In the genomic region with DNA sequence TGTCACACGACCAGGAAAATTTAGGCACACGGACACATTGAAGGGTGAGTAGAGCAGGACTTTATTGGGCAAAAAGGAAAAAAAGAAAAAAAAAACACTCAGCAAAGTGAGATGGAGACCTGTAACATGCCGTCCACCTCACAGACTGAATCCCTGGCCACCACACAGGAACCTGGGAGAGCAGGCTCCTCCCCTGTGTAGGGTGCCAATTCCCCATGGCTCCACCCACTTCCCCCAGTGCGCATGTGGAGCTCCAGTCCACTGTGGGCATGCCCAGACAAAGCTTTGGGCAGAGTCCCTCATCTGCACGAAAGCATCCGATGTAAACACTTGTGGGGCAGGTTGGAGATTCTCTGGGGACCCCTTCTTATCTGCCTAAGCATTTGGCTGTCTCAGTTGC, we compare ENCODE assay signal across 16 cellular contexts. TPM values are rescaled to one million over a fixed set of nuclear protein-coding genes. Genes with fewer than 3 reads are reported as not detected.
A peak's percentile ranks its signal among the peaks of the same experiment; 100 is the strongest.
DNase-seq lines count a peak whose midpoint lies in the region; ATAC-seq, FAIRE-seq and TF ChIP-seq lines count a peak whose summit lies in the region.
"Had no signal": no experiment of that assay in that cellular context is flagged by ENCODE, and none has a peak within 500 bp of the region (broad histone marks: within the 10 kb centered on the region; RNA-seq: fewer than 3 reads in every experiment).

No MANE protein-coding gene starts in this region.

- no peak overlapping the region for H3K27ac Mint-ChIP-seq in activated CD4-positive, alpha-beta T cell treated with anti-CD3 and anti-CD28 coated beads for 36 hours
- H3K27ac Mint-ChIP-seq in stimulated activated effector memory CD8-positive, alpha-beta T cell treated with anti-CD3 and anti-CD28 coated beads, Interleukin-12 subunit alpha, Interleukin-12 subunit beta, amount 100 ng/mL, for 72 hours, result no peak overlapping the region
- H3K27ac Mint-ChIP-seq: activated CD8-positive, alpha-beta T cell treated with anti-CD3 and anti-CD28 coated beads, Interleukin-2, amount 10 ng/mL, durations not matched to agents 7 days and 5 days; activated naive CD4-positive, alpha-beta T cell treated with anti-CD3 and anti-CD28 coated beads, Interleukin-2, amount 10 ng/mL, durations not matched to agents 7 days and 5 days; IgD-negative memory B cell had no signal

- SMC1A ChIA-PET in GM12878 (lab: Charles Lee; ENCODE audit: uncharacterized antibody, unreplicated experiment), result no interaction called here

- POLR2A ChIA-PET in activated CD4-positive, alpha-beta T cell treated with anti-CD3 and anti-CD28 coated beads for 36 hours (lab: Charles Lee), result no interaction called here
- POLR2A ChIA-PET in GM12878 (lab: Charles Lee), result no interaction called here

- no peaks in the 10 kb centered on the region for H3K27me3 ChIP-seq in GM12878 (replicated peaks in 1 of 2; ENCODE audit: control insufficient read depth in 2 of 2, insufficient read depth in 2 of 2, low read length in 1 of 2)
- no peaks in the 10 kb centered on the region for H3K27me3 ChIP-seq in thyroid gland
- H3K27me3 ChIP-seq: vagina had no signal

- H3K4me1 ChIP-seq in GM12878 (ENCODE audit: control insufficient read depth, insufficient read depth, low read length), result no peaks in the 10 kb centered on the region
- peaks cover 0 to 7% of the 10 kb centered on the region in 2 donors for H3K4me1 ChIP-seq in thyroid gland
- H3K4me1 ChIP-seq: vagina had no signal

- no peaks in the 10 kb centered on the region for H3K36me3 Mint-ChIP-seq in activated CD4-positive, alpha-beta T cell treated with anti-CD3 and anti-CD28 coated beads for 36 hours (ENCODE audit: low read depth)
- no peaks in the 10 kb centered on the region for H3K36me3 Mint-ChIP-seq in stimulated activated effector memory CD8-positive, alpha-beta T cell treated with anti-CD3 and anti-CD28 coated beads, Interleukin-12 subunit alpha, Interleukin-12 subunit beta, amount 100 ng/mL, for 72 hours
- H3K36me3 Mint-ChIP-seq: activated naive CD4-positive, alpha-beta T cell treated with anti-CD3 and anti-CD28 coated beads, Interleukin-2, amount 10 ng/mL, durations not matched to agents 7 days and 5 days; IgD-negative memory B cell had no signal

- no peaks in the 10 kb centered on the region for H3K4me1 Mint-ChIP-seq in activated CD4-positive, alpha-beta T cell treated with anti-CD3 and anti-CD28 coated beads for 36 hours
- no peaks in the 10 kb centered on the region for H3K4me1 Mint-ChIP-seq in stimulated activated effector memory CD8-positive, alpha-beta T cell treated with anti-CD3 and anti-CD28 coated beads, Interleukin-12 subunit alpha, Interleukin-12 subunit beta, amount 100 ng/mL, for 72 hours
- H3K4me1 Mint-ChIP-seq: activated naive CD4-positive, alpha-beta T cell treated with anti-CD3 and anti-CD28 coated beads, Interleukin-2, amount 10 ng/mL, durations not matched to agents 7 days and 5 days; IgD-negative memory B cell had no signal

- no peaks in the 10 kb centered on the region for H3K9me3 Mint-ChIP-seq in activated CD4-positive, alpha-beta T cell treated with anti-CD3 and anti-CD28 coated beads for 36 hours (ENCODE audit: low read depth)
- no peaks in the 10 kb centered on the region for H3K9me3 Mint-ChIP-seq in stimulated activated effector memory CD8-positive, alpha-beta T cell treated with anti-CD3 and anti-CD28 coated beads, Interleukin-12 subunit alpha, Interleukin-12 subunit beta, amount 100 ng/mL, for 72 hours
- H3K9me3 Mint-ChIP-seq: activated naive CD4-positive, alpha-beta T cell treated with anti-CD3 and anti-CD28 coated beads, Interleukin-2, amount 10 ng/mL, durations not matched to agents 7 days and 5 days; IgD-negative memory B cell had no signal

- no peak overlapping the region for H3K9ac ChIP-seq in GM12878 (ENCODE audit: control insufficient read depth, insufficient read depth, low read length)

- no peak for FAIRE-seq in GM12878 (lab: Jason Lieb, UNC)
- FAIRE-seq: frontal cortex, kidney had no signal

- no peak for TF ChIP-seq RAD21 in GM12878 (IDR thresholded peaks at IDR 0.05; ENCODE audit: insufficient read depth, low read depth, low read length)

- TF ChIP-seq CTCF in GM12878 (IDR thresholded peaks at IDR 0.05 in 2 of 3, conservative IDR thresholded peaks at IDR 0.05 in 1 of 3; ENCODE audit: control insufficient read depth in 2 of 3, extremely low read depth in 1 of 3, insufficient read depth in 1 of 3, low read depth in 3 of 3, low read length in 3 of 3), result no peak
- no peak for TF ChIP-seq CTCF in thyroid gland (IDR thresholded peaks at IDR 0.05)

- TF ChIP-seq POLR2A in GM12878 (IDR thresholded peaks at IDR 0.05; ENCODE audit: low read depth, low read length), result no peak
- TF ChIP-seq POLR2A in thyroid gland (IDR thresholded peaks at IDR 0.05), result no peak

- no peaks in the 10 kb centered on the region; the same call in 2 of the 3 replicates for H3K9me3 ChIP-seq in GM12878 (replicated peaks; ENCODE audit: control insufficient read depth, insufficient read depth, low read length)
- H3K9me3 ChIP-seq in thyroid gland, result no peaks in the 10 kb centered on the region
- H3K9me3 ChIP-seq: vagina had no signal

- DNase-seq in activated CD4-positive, alpha-beta T cell treated with anti-CD3 and anti-CD28 coated beads for 36 hours, result peak; percentile 10
- DNase-seq in activated CD4-positive, alpha-beta T cell treated with anti-CD3 and anti-CD28 coated beads, Interleukin-2, amount 50 U/mL, for 1 hour, result no peak
- peak; percentile 2 for DNase-seq in NCI-H128 (lab: John Stamatoyannopoulos, UW; ENCODE audit: unreplicated experiment)
- no peak for DNase-seq in GM12878 (ENCODE audit: low read depth, low spot score)
- DNase-seq in stimulated activated effector memory CD8-positive, alpha-beta T cell treated with anti-CD3 and anti-CD28 coated beads, Interleukin-12 subunit alpha, Interleukin-12 subunit beta, amount 100 ng/mL, for 72 hours (ENCODE audit: low spot score in 2 of 2), result no peak
- DNase-seq in NK-92 (lab: John Stamatoyannopoulos, UW; ENCODE audit: unreplicated experiment), result no peak
- DNase-seq in NCI-H2196 (lab: John Stamatoyannopoulos, UW; ENCODE audit: unreplicated experiment), result no peak
- no peak for DNase-seq in thyroid gland
- DNase-seq: activated CD8-positive, alpha-beta T cell treated with anti-CD3 and anti-CD28 coated beads, Interleukin-2, amount 10 ng/mL, durations not matched to agents 7 days and 5 days; activated naive CD4-positive, alpha-beta T cell treated with anti-CD3 and anti-CD28 coated beads, Interleukin-2, amount 10 ng/mL, durations not matched to agents 7 days and 5 days; cortex of kidney; kidney had no signal

- no peak overlapping the region for H3K27ac ChIP-seq in GM12878 (ENCODE audit: control insufficient read depth, insufficient read depth)
- H3K27ac ChIP-seq in thyroid gland, result no peak overlapping the region
- H3K27ac ChIP-seq: vagina had no signal

- no peaks in the 10 kb centered on the region for H4K20me1 ChIP-seq in GM12878 (ENCODE audit: control insufficient read depth, insufficient read depth)

- no peak for ATAC-seq in activated CD4-positive, alpha-beta T cell treated with anti-CD3 and anti-CD28 coated beads for 36 hours
- peak; percentile 46; the same call in 2 of the 3 replicates for ATAC-seq in GM12878
- ATAC-seq in stimulated activated effector memory CD8-positive, alpha-beta T cell treated with anti-CD3 and anti-CD28 coated beads, Interleukin-12 subunit alpha, Interleukin-12 subunit beta, amount 100 ng/mL, for 72 hours, result peak; percentile 19
- ATAC-seq: activated CD8-positive, alpha-beta T cell treated with anti-CD3 and anti-CD28 coated beads, Interleukin-2, amount 10 ng/mL, durations not matched to agents 7 days and 5 days had no signal

- H3K27me3 Mint-ChIP-seq in activated CD4-positive, alpha-beta T cell treated with anti-CD3 and anti-CD28 coated beads for 36 hours, result peaks cover 2% of the 10 kb centered on the region

- in situ Hi-C loops in GM12878 (cut with MboI), result no loop called here

- CTCF ChIA-PET in activated CD4-positive, alpha-beta T cell treated with anti-CD3 and anti-CD28 coated beads for 36 hours (lab: Charles Lee), result no interaction called here
- CTCF ChIA-PET in GM12878 (lab: Yijun Ruan, JAX), result no interaction called here

- H3K36me3 ChIP-seq in GM12878 (ENCODE audit: control insufficient read depth in 2 of 2, insufficient read depth in 2 of 2, low read length in 1 of 2), result no peaks in the 10 kb centered on the region
- H3K36me3 ChIP-seq in thyroid gland, result no peaks in the 10 kb centered on the region
- H3K36me3 ChIP-seq: vagina had no signal

- no peak overlapping the region for H3K4me3 ChIP-seq in GM12878
- no peak overlapping the region for H3K4me3 ChIP-seq in thyroid gland (replicated peaks in 1 of 3)
- H3K4me3 ChIP-seq: smooth muscle cell, vagina had no signal

- RAD21 ChIA-PET in GM12878 (lab: Charles Lee; ENCODE audit: unreplicated experiment), result no interaction called here

- WGBS in GM12878 (ENCODE audit: insufficient coverage, insufficient replicate concordance, low lambda C conversion rate, missing lambda C conversion rate), result 51% methylated on average over 6 of the region's 6 CpGs
- 81 to 90% methylated on average over 6 of the region's 6 CpGs for WGBS in thyroid gland, 2 donors

- intact Hi-C loops in activated CD4-positive, alpha-beta T cell treated with anti-CD3 and anti-CD28 coated beads for 36 hours (cut with DNase I, micrococcal nuclease), result no loop called here
- intact Hi-C loops in GM12878 (cut with micrococcal nuclease; ENCODE audit: unreplicated experiment), result no loop called here
- intact Hi-C loops in thyroid gland (cut with DNase I), result no loop called here

- no peak overlapping the region for H2AFZ ChIP-seq in GM12878 (ENCODE audit: control insufficient read depth, low read depth, low read length)

- H3K4me3 Mint-ChIP-seq in activated CD4-positive, alpha-beta T cell treated with anti-CD3 and anti-CD28 coated beads for 36 hours, result no peak overlapping the region
- H3K4me3 Mint-ChIP-seq in stimulated activated effector memory CD8-positive, alpha-beta T cell treated with anti-CD3 and anti-CD28 coated beads, Interleukin-12 subunit alpha, Interleukin-12 subunit beta, amount 100 ng/mL, for 72 hours, result no peak overlapping the region
- H3K4me3 Mint-ChIP-seq: activated CD8-positive, alpha-beta T cell treated with anti-CD3 and anti-CD28 coated beads, Interleukin-2, amount 10 ng/mL, durations not matched to agents 7 days and 5 days; activated naive CD4-positive, alpha-beta T cell treated with anti-CD3 and anti-CD28 coated beads, Interleukin-2, amount 10 ng/mL, durations not matched to agents 7 days and 5 days; IgD-negative memory B cell had no signal

- H3K4me2 ChIP-seq in GM12878 (ENCODE audit: control insufficient read depth, insufficient read depth), result no peak overlapping the region
- H3K4me2 ChIP-seq: smooth muscle cell had no signal

- no peaks in the 10 kb centered on the region for H3K79me2 ChIP-seq in GM12878 (ENCODE audit: control insufficient read depth, insufficient read depth, low read length)

- no peak for TF ChIP-seq EP300 in GM12878 (IDR thresholded peaks at IDR 0.05; ENCODE audit: borderline replicate concordance in 1 of 2, control insufficient read depth in 1 of 2, low read depth in 2 of 2, low read length in 2 of 2)

- no TSS peak for BruUV-seq in GM12878 (replicated peaks; lab: Mats Ljungman, UMichigan)

RNA-seq across cellular contexts. Expression of gene CBR4, which starts 23.6 kb away (rescaled TPM):
- 10 to 100 TPM; 14.4 to 23.7 TPM for total RNA-seq in activated CD4-positive, alpha-beta T cell treated with anti-CD3 and anti-CD28 coated beads for 36 hours
- total RNA-seq in GM12878 (2013; cell fraction: nucleolus; rRNA removed), result 98.9 and 104 TPM in 2 replicates
- total RNA-seq in GM12878 (2014; rRNA removed) (22.2 and 27.7 TPM in 2 replicates), GM12878 (2014; rRNA removed; fragmentation: Illumina TruSeq; extraction: Trizol) (26.5 and 28.3 TPM in 2 replicates), GM12878 (2021) (32.2 and 32.9 TPM in 2 replicates), thyroid gland (10 to 100 TPM; 47.7 to 54.2 (median 49.9) TPM)
- polyA plus RNA-seq in GM12878 (2011; ENCODE audit: low read depth), result 5.5 TPM
- polyA plus RNA-seq in GM12878 (2011; rRNA removed) (17.3 and 24.4 TPM in 2 replicates), GM12878 (2014; fragmentation: Illumina TruSeq; extraction: Trizol) (23.2 and 30.8 TPM in 2 replicates), GM12878 (2014; fragmentation: Nextera tagmentation; extraction: Ambion mirVana) (10 to 100 TPM; 21.4 to 36.2 TPM), GM12878 (2014; rRNA removed) (16.7 and 21.2 TPM in 2 replicates), GM12878 (2016; fragmentation: Nextera tagmentation; extraction: Ambion mirVana) (10 to 100 TPM; 30.8 to 38.8 TPM)
- 5.2 and 6.3 TPM in 2 replicates for polyA plus RNA-seq in GM12878 (2011; cell fraction: cytosol; rRNA removed)
- polyA plus RNA-seq in GM12878 (2011; cell fraction: nucleus; rRNA removed), result 20.6 and 24.4 TPM in 2 replicates
- 10.9 and 13.0 TPM in 2 replicates for polyA plus RNA-seq in GM12878 (2012)
- polyA minus RNA-seq in GM12878 (2011; rRNA and poly(A)+ RNA removed), result 15.9 and 16.0 TPM in 2 replicates
- polyA minus RNA-seq in GM12878 (2011; cell fraction: cytosol; rRNA and poly(A)+ RNA removed), result 4.8 and 6.1 TPM in 2 replicates
- 20.4 and 31.1 TPM in 2 replicates for polyA minus RNA-seq in GM12878 (2011; cell fraction: nucleus; rRNA and poly(A)+ RNA removed)

Comparison
In these comparisons a context has a peak if more than half of its experiments do, and no peak if none do; other contexts are left out.
1. DNase-seq: peak in activated CD4-positive, alpha-beta T cell treated with anti-CD3 and anti-CD28 coated beads for 36 hours (single experiment) and NCI-H128 (single experiment); none in activated CD4-positive, alpha-beta T cell treated with anti-CD3 and anti-CD28 coated beads, Interleukin-2, amount 50 U/mL, for 1 hour (single experiment), GM12878 (single experiment), stimulated activated effector memory CD8-positive, alpha-beta T cell treated with anti-CD3 and anti-CD28 coated beads, Interleukin-12 subunit alpha, Interleukin-12 subunit beta, amount 100 ng/mL, for 72 hours (0 of 2), NK-92 (single experiment), NCI-H2196 (single experiment) and thyroid gland (0 of 2).